Comparison of ENCODE assay signal across 18 cellular contexts in genomic region chr19:7883105-7883504, GRCh38.
DNase-seq lines count a peak whose midpoint lies in the region; ATAC-seq and TF ChIP-seq lines count a peak whose summit lies in the region.
"Had no signal": no experiment of that assay in that cellular context is flagged by ENCODE, and none has a peak within 500 bp of the region (broad histone marks: within the 10 kb centered on the region; RNA-seq: fewer than 3 reads in every experiment).

No MANE protein-coding gene starts in this region.

- no peak for ATAC-seq in HG02973 (IDR thresholded peaks at IDR 0.05; ENCODE audit: unreplicated experiment)
- ATAC-seq: GM23338 had no signal

- H3K4me3 Mint-ChIP-seq in activated T-cell treated with anti-CD3 and anti-CD28 coated beads, Interleukin-2, amount 50 U/mL, for 24 hours, result no peak overlapping the region
- H3K4me3 Mint-ChIP-seq: CD4-positive, CD25-positive, alpha-beta regulatory T cell; GM23338 had no signal

- H3K27me3 Mint-ChIP-seq in activated T-cell treated with anti-CD3 and anti-CD28 coated beads, Interleukin-2, amount 50 U/mL, for 24 hours, result peaks cover 6% of the 10 kb centered on the region

- POLR2A ChIA-PET in HEK293T (lab: Yijun Ruan, JAX), result interaction anchor here (0.8 to 1.1 kb wide), 2 partner anchors 15 to 17 kb away, joined by 3 read pairs; no protein-coding TSS in a partner anchor
- POLR2A ChIA-PET in RWPE1 (lab: Yijun Ruan, JAX; ENCODE audit: low non-redundant PET), result no interaction called here

- CTCF ChIA-PET in HEK293T (lab: Yijun Ruan, JAX) (interaction anchor here (0.7 to 2.5 kb wide), 2 partner anchors 14 to 26 kb away, joined by 3 to 10 read pairs; no protein-coding TSS in a partner anchor), RWPE1 (lab: Yijun Ruan, JAX) (interaction anchor here (1.0 kb wide), 1 partner anchor 15 kb away, joined by 5 read pairs; no protein-coding TSS in a partner anchor)

- TF ChIP-seq CTCF in RWPE1 (conservative IDR thresholded peaks at IDR 0.05; ENCODE audit: low read depth), result no peak

- H3K27ac Mint-ChIP-seq in activated T-cell treated with anti-CD3 and anti-CD28 coated beads, Interleukin-2, amount 50 U/mL, for 24 hours, result no peak overlapping the region
- H3K27ac Mint-ChIP-seq: CD4-positive, CD25-positive, alpha-beta regulatory T cell; GM23338 had no signal

- H3K36me3 Mint-ChIP-seq in activated T-cell treated with anti-CD3 and anti-CD28 coated beads, Interleukin-2, amount 50 U/mL, for 24 hours (ENCODE audit: low read depth), result no peaks in the 10 kb centered on the region
- H3K36me3 Mint-ChIP-seq: CD4-positive, CD25-positive, alpha-beta regulatory T cell had no signal

- H3K4me1 Mint-ChIP-seq in activated T-cell treated with anti-CD3 and anti-CD28 coated beads, Interleukin-2, amount 50 U/mL, for 24 hours (ENCODE audit: low read depth), result no peaks in the 10 kb centered on the region
- H3K4me1 Mint-ChIP-seq: CD4-positive, CD25-positive, alpha-beta regulatory T cell; GM23338 had no signal

- DNase-seq in NCI-H146 (lab: John Stamatoyannopoulos, UW) (peak; percentile 63), NCI-H146 treated with DMSO at 0.1 percent for 48 hours (lab: John Stamatoyannopoulos, UW; ENCODE audit: unreplicated experiment) (no peak), COLO668 (lab: John Stamatoyannopoulos, UW; ENCODE audit: unreplicated experiment) (peak; percentile 68), HEK293T (ENCODE audit: extremely low spot score) (no peak), RWPE1 (ENCODE audit: low spot score) (no peak), 8988T (no peak)
- DNase-seq in activated T-cell treated with anti-CD3 and anti-CD28 coated beads, Interleukin-2, amount 50 U/mL, for 24 hours, result no peak
- DNase-seq: Calu3; CD4-positive, CD25-positive, alpha-beta regulatory T cell; DMS 273 treated with DMSO at 0.1 percent for 48 hours; DMS79 treated with DMSO at 0.1 percent for 48 hours; GDM1; H7 had no signal

- H3K9me3 Mint-ChIP-seq in activated T-cell treated with anti-CD3 and anti-CD28 coated beads, Interleukin-2, amount 50 U/mL, for 24 hours, result no peaks in the 10 kb centered on the region
- H3K9me3 Mint-ChIP-seq: GM23338 had no signal

- H3K27ac ChIP-seq in RWPE1, result 0 out of 2 replicates have a peak overlapping the region, but pooled peaks have one; percentile 19
- H3K27ac ChIP-seq: 22Rv1, BLaER1, HL-60 had no signal

TF ChIP-seq in HEK293T, 16 proteins besides CTCF, POLR2A, EP300 and RAD21:
- TF ChIP-seq CTBP1 (IDR thresholded peaks at IDR 0.05; ENCODE audit: borderline replicate concordance) (peak; percentile 13; the same call in 1 of the 2 replicates), L3MBTL2 (conservative IDR thresholded peaks at IDR 0.05) (no peak)
TF ChIP-seq in HEK293T: peak in this region for 1.

Comparison
In these comparisons a context has a peak if more than half of its experiments do, and no peak if none do; other contexts are left out.
1. DNase-seq: peak in NCI-H146 (single experiment) and COLO668 (single experiment); none in NCI-H146 treated with DMSO at 0.1 percent for 48 hours (single experiment), HEK293T (single experiment), RWPE1 (single experiment), 8988T (single experiment) and activated T-cell treated with anti-CD3 and anti-CD28 coated beads, Interleukin-2, amount 50 U/mL, for 24 hours (single experiment).